In the genomic region with DNA sequence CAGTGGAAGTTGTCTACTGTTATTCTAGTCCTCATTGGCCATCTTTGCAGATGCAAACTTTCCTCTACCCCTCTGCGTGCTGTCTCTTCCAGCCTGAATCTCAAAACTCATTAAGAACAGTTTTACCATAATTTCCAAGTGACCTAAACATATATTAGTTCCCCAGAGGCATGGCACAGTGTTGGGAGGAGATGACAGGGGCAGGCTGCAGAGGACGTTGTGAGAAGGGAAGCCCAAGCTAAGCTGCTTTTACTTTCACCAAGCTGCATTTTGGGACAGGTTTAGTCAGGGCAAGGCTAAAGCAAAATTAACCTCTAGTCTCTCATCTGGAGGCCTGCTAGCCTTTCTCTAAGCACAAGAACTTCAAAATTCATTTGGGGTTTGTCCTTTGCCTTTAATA, we compare ENCODE assay signal across 19 cellular contexts.
DNase-seq lines count a peak whose midpoint lies in the region; ATAC-seq and TF ChIP-seq lines count a peak whose summit lies in the region.
"Had no signal": no experiment of that assay in that cellular context is flagged by ENCODE, and none has a peak within 500 bp of the region (broad histone marks: within the 10 kb centered on the region; RNA-seq: fewer than 3 reads in every experiment).

No MANE protein-coding gene starts in this region.

- H3K4me1 Mint-ChIP-seq in activated T-helper 17 cell treated with anti-CD3 and anti-CD28 coated beads, Interleukin-2, amount 50 U/mL, for 72 hours, result peaks cover 54% of the 10 kb centered on the region

- peak overlapping the region; percentile 87 for H3K27ac Mint-ChIP-seq in activated T-helper 17 cell treated with anti-CD3 and anti-CD28 coated beads, Interleukin-2, amount 50 U/mL, for 72 hours

- peak overlapping the region; percentile 26; the same call in 1 of the 2 replicates for H2AFZ ChIP-seq in Loucy (ENCODE audit: low read length)
- H2AFZ ChIP-seq in MM.1S (ENCODE audit: low read length), result no peak overlapping the region

- peak; percentile 17 for ATAC-seq in activated T-helper 17 cell treated with anti-CD3 and anti-CD28 coated beads, Interleukin-2, amount 50 U/mL, for 72 hours (replicated peaks)
- no peak for ATAC-seq in GM19351 (IDR thresholded peaks at IDR 0.05; ENCODE audit: unreplicated experiment)
- ATAC-seq: PC-3, right cardiac atrium had no signal

- H3K9me3 ChIP-seq in Loucy (ENCODE audit: insufficient read depth, low read depth, low read length), result no peaks in the 10 kb centered on the region
- H3K9me3 ChIP-seq in neutrophil, result no peaks in the 10 kb centered on the region
- H3K9me3 ChIP-seq in MM.1S (replicated peaks; ENCODE audit: insufficient read depth, low read length), result no peaks in the 10 kb centered on the region
- H3K9me3 ChIP-seq: testis, uterus had no signal

- H3K4me3 Mint-ChIP-seq in activated T-helper 17 cell treated with anti-CD3 and anti-CD28 coated beads, Interleukin-2, amount 50 U/mL, for 72 hours, result peak overlapping the region; percentile 68

- DNase-seq in activated T-cell treated with anti-CD3 and anti-CD28 coated beads, Interleukin-2, amount 50 U/mL, for 48 hours, result peak; percentile 52 to 62
- DNase-seq in activated T-cell treated with anti-CD3 and anti-CD28 coated beads, Interleukin-2, amount 50 U/mL, for 1 hour, result no peak
- DNase-seq in MM.1S, result no peak
- no peak for DNase-seq in HCEC 1CT
- DNase-seq: activated effector memory CD4-positive, alpha-beta T cell treated with Interleukin-2 at 50 U/mL for 16 hours; aorta; mesenchymal stem cell; NCI-H2081; NCI-H446; PC-3; right cardiac atrium; SIG-M5; testis; uterus had no signal

- no peaks in the 10 kb centered on the region for H3K27me3 Mint-ChIP-seq in activated T-helper 17 cell treated with anti-CD3 and anti-CD28 coated beads, Interleukin-2, amount 50 U/mL, for 72 hours

- H3K27ac ChIP-seq in neutrophil (peak overlapping the region; percentile 91), MM.1S (ENCODE audit: low read length) (no peak overlapping the region)
- H3K27ac ChIP-seq: C4-2B, testis, uterus had no signal

- H3K36me3 Mint-ChIP-seq in activated T-helper 17 cell treated with anti-CD3 and anti-CD28 coated beads, Interleukin-2, amount 50 U/mL, for 72 hours (ENCODE audit: low read depth), result peaks cover 33% of the 10 kb centered on the region

- H3K4me3 ChIP-seq in Loucy (ENCODE audit: low read length, poor library complexity, severe bottlenecking) (no peak overlapping the region), neutrophil (ENCODE audit: low read depth in 1 of 2, low read length in 1 of 2) (no peak overlapping the region), MM.1S (ENCODE audit: low read length) (no peak overlapping the region)
- H3K4me3 ChIP-seq: testis, uterus had no signal

- no peaks in the 10 kb centered on the region for H3K27me3 ChIP-seq in Loucy (ENCODE audit: insufficient read depth, low read length, poor library complexity, severe bottlenecking)
- H3K27me3 ChIP-seq in neutrophil, result no peaks in the 10 kb centered on the region
- H3K27me3 ChIP-seq in MM.1S (replicated peaks; ENCODE audit: insufficient read depth, low read length), result peaks cover 53% of the 10 kb centered on the region
- H3K27me3 ChIP-seq: testis, uterus had no signal

- no peaks in the 10 kb centered on the region for H3K36me3 ChIP-seq in Loucy (ENCODE audit: insufficient read depth, low read length)
- H3K36me3 ChIP-seq in neutrophil, result no peaks in the 10 kb centered on the region
- H3K36me3 ChIP-seq in MM.1S (replicated peaks; ENCODE audit: insufficient read depth, low read length), result no peaks in the 10 kb centered on the region
- H3K36me3 ChIP-seq: uterus had no signal

- H3K9me2 ChIP-seq in Loucy (replicated peaks; ENCODE audit: low read depth, low read length) (no peaks in the 10 kb centered on the region), MM.1S (replicated peaks; ENCODE audit: insufficient read depth, low read length) (no peaks in the 10 kb centered on the region)

- H3K9ac ChIP-seq in Loucy (ENCODE audit: low read depth, low read length, poor library complexity, severe bottlenecking) (no peak overlapping the region), MM.1S (ENCODE audit: low read length) (no peak overlapping the region)

- H4K20me1 ChIP-seq in Loucy (ENCODE audit: insufficient read depth, low read length, poor library complexity, severe bottlenecking), result no peaks in the 10 kb centered on the region
- H4K20me1 ChIP-seq in MM.1S (ENCODE audit: insufficient read depth, low read length), result no peaks in the 10 kb centered on the region

- peaks cover 3% of the 10 kb centered on the region for H3K9me3 Mint-ChIP-seq in activated T-helper 17 cell treated with anti-CD3 and anti-CD28 coated beads, Interleukin-2, amount 50 U/mL, for 72 hours

- H3K4me1 ChIP-seq in Loucy (ENCODE audit: insufficient read depth, low read length, poor library complexity, severe bottlenecking) (peaks cover 21% of the 10 kb centered on the region), neutrophil (ENCODE audit: control insufficient read depth in 1 of 2, insufficient read depth in 1 of 2, low read depth in 1 of 2, low read length in 1 of 2) (peaks cover 43 to 49% of the 10 kb centered on the region in 2 experiments), MM.1S (ENCODE audit: low read length) (peaks cover 25% of the 10 kb centered on the region)
- H3K4me1 ChIP-seq: testis, uterus had no signal

- TF ChIP-seq CTCF in Loucy (conservative IDR thresholded peaks at IDR 0.05; ENCODE audit: low read length) (no peak), neutrophil (IDR thresholded peaks at IDR 0.05) (no peak), MM.1S (IDR thresholded peaks at IDR 0.05; ENCODE audit: low read length) (no peak)

- H3F3A ChIP-seq in Loucy (ENCODE audit: low read depth) (no peaks in the 10 kb centered on the region), MM.1S (ENCODE audit: insufficient read depth, low read length) (peaks cover 15% of the 10 kb centered on the region)

- H3K4me2 ChIP-seq in Loucy (ENCODE audit: low read depth, low read length, poor library complexity, severe bottlenecking), result no peak overlapping the region
- H3K4me2 ChIP-seq in MM.1S (ENCODE audit: low read depth, low read length), result no peak overlapping the region

- no peaks in the 10 kb centered on the region for H3K79me2 ChIP-seq in Loucy (ENCODE audit: insufficient read depth, low read length)
- H3K79me2 ChIP-seq in MM.1S (ENCODE audit: low read length), result no peaks in the 10 kb centered on the region

Comparison
In these comparisons a context has a peak if more than half of its experiments do, and no peak if none do; other contexts are left out.
1. DNase-seq: peak in activated T-cell treated with anti-CD3 and anti-CD28 coated beads, Interleukin-2, amount 50 U/mL, for 48 hours (2 of 2); none in activated T-cell treated with anti-CD3 and anti-CD28 coated beads, Interleukin-2, amount 50 U/mL, for 1 hour (single experiment), MM.1S (single experiment) and HCEC 1CT (single experiment).